In the genomic region with DNA sequence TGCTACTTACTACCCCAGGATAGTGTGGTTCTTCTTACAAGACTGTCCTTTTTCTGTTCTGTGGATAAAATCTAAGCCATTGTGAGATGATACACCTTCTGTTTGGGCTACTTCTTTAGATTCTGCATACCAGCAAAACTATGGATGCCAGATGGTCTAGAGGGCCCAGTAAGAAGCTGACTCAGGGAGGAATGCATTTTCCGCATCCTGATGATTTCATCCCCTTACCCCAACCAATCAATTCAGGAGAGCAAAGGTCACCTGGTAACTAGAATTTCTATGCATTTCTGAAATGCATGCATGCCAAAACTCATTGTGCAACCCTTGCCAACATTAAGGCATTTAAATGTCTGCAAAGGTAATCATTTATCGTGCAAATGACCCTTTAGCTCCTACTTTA, we compare ENCODE assay signal across 36 cellular contexts.
"Had no signal": no experiment of that assay in that cellular context is flagged by ENCODE, and none has a peak within 500 bp of the region (broad histone marks: within the 10 kb centered on the region; RNA-seq: fewer than 3 reads in every experiment).

No MANE protein-coding gene starts in this region.

- H3K36me3 Mint-ChIP-seq: activated CD4-positive, alpha-beta memory T cell treated with anti-CD3 and anti-CD28 coated beads for 36 hours; stimulated activated memory B cell treated with anti-CD40 and anti-IgM and Interleukin-4, amounts not matched to agents 10 μg/mL and 1 μg/mL and 100 μg/mL, for 72 hours had no signal

- H3K9me3 Mint-ChIP-seq: nephron had no signal

- H3K4me3 ChIP-seq: heart left ventricle, left ventricle myocardium inferior, lung, ovary, skin epidermis, upper lobe of left lung, vagina had no signal

- DNase-seq: activated CD4-positive, alpha-beta memory T cell treated with anti-CD3 and anti-CD28 coated beads for 36 hours; activated CD4-positive, alpha-beta T cell treated with anti-CD3 and anti-CD28 coated beads, Interleukin-2, amount 10 ng/mL, durations not matched to agents 24 days and 14 days; activated CD4-positive, CD25-positive, alpha-beta regulatory T cell treated with anti-CD3 and anti-CD28 coated beads, Interleukin-2, amount 50 U/mL, for 72 hours; activated CD8-positive, alpha-beta memory T cell treated with anti-CD3 and anti-CD28 coated beads, Interleukin-2, amount 50 U/mL, for 4 hours; activated gamma-delta T cell treated with Interleukin-2 at 50 U/mL for 16 hours; activated naive CD4-positive, alpha-beta T cell treated with anti-CD3 and anti-CD28 coated beads, Interleukin-2, amount 50 U/mL, for 16 hours; activated T-cell treated with anti-CD3 and anti-CD28 coated beads, Interleukin-2, amount 50 U/mL, for 4 hours; amniotic stem cell; endodermal cell; foreskin fibroblast; heart left ventricle; hypothalamus; islet precursor cell; left ventricle myocardium inferior; ovary; retina; stimulated activated CD4-positive, alpha-beta T cell treated with anti-CD3 and anti-CD28 coated beads, Interleukin-12 subunit alpha, Interleukin-12 subunit beta, amount 100 ng/mL, for 4 hours; stimulated activated CD4-positive, alpha-beta T cell treated with anti-CD3 and anti-CD28 coated beads, Interleukin-4, amount 100 ng/mL, for 1 hour; stimulated activated naive CD8-positive, alpha-beta T cell treated with anti-CD3 and anti-CD28 coated beads, Interleukin-15, amount 100 ng/mL, for 72 hours; substantia nigra; T1000; upper lobe of left lung; WERI-Rb-1 had no signal

- H3K36me3 ChIP-seq: heart left ventricle, left ventricle myocardium inferior, neutrophil, ovary, upper lobe of left lung, vagina, WERI-Rb-1 had no signal

- H3K27ac Mint-ChIP-seq: activated CD4-positive, alpha-beta memory T cell treated with anti-CD3 and anti-CD28 coated beads for 36 hours; activated CD4-positive, alpha-beta T cell treated with anti-CD3 and anti-CD28 coated beads, Interleukin-2, amount 10 ng/mL, durations not matched to agents 24 days and 14 days; activated T-helper 17 cell treated with anti-CD3 and anti-CD28 coated beads, Interleukin-2, amount 50 U/mL, for 72 hours; dendritic cell treated with granulocyte-macrophage colony-stimulating factor and Interleukin-4, amounts not matched to agents 40 ng/mL and 50 ng/mL, for 4 days; endodermal cell; nephron; progenitor cell of endocrine pancreas; stimulated activated memory B cell treated with anti-CD40 and anti-IgM and Interleukin-4, amounts not matched to agents 10 μg/mL and 1 μg/mL and 100 μg/mL, for 72 hours; stimulated activated naive CD8-positive, alpha-beta T cell treated with anti-CD3 and anti-CD28 coated beads, Interleukin-15, amount 100 ng/mL, for 72 hours; T-helper 1 cell treated with Interleukin-12 subunit alpha and Interleukin-12 subunit beta and Interleukin-4 antibody, amounts not matched to agents 30 μg/mL and 1 μg/mL, for 36 hours had no signal

- H3K4me1 ChIP-seq: heart left ventricle, left ventricle myocardium inferior, upper lobe of left lung, vagina had no signal

- H3K27ac ChIP-seq: heart left ventricle, left ventricle myocardium inferior, neutrophil, ovary, skin epidermis, upper lobe of left lung, vagina, WERI-Rb-1 had no signal

- H3K27me3 Mint-ChIP-seq: activated CD4-positive, alpha-beta memory T cell treated with anti-CD3 and anti-CD28 coated beads for 36 hours; activated CD4-positive, alpha-beta T cell treated with anti-CD3 and anti-CD28 coated beads, Interleukin-2, amount 10 ng/mL, durations not matched to agents 24 days and 14 days; activated T-helper 17 cell treated with anti-CD3 and anti-CD28 coated beads, Interleukin-2, amount 50 U/mL, for 72 hours; central memory CD8-positive, alpha-beta T cell; dendritic cell treated with granulocyte-macrophage colony-stimulating factor and Interleukin-4, amounts not matched to agents 40 ng/mL and 50 ng/mL, for 4 days; progenitor cell of endocrine pancreas; stimulated activated memory B cell treated with anti-CD40 and anti-IgM and Interleukin-4, amounts not matched to agents 10 μg/mL and 1 μg/mL and 100 μg/mL, for 72 hours; stimulated activated naive CD8-positive, alpha-beta T cell treated with anti-CD3 and anti-CD28 coated beads, Interleukin-15, amount 100 ng/mL, for 72 hours had no signal

- H3K4me3 Mint-ChIP-seq: activated CD4-positive, alpha-beta memory T cell treated with anti-CD3 and anti-CD28 coated beads for 36 hours; activated CD4-positive, alpha-beta T cell treated with anti-CD3 and anti-CD28 coated beads, Interleukin-2, amount 10 ng/mL, durations not matched to agents 24 days and 14 days; activated T-cell treated with anti-CD3 and anti-CD28 coated beads, Interleukin-2, amount 50 U/mL, for 4 hours; activated T-helper 17 cell treated with anti-CD3 and anti-CD28 coated beads, Interleukin-2, amount 50 U/mL, for 72 hours; central memory CD8-positive, alpha-beta T cell; dendritic cell treated with granulocyte-macrophage colony-stimulating factor and Interleukin-4, amounts not matched to agents 40 ng/mL and 50 ng/mL, for 4 days; endodermal cell; nephron; stimulated activated memory B cell treated with anti-CD40 and anti-IgM and Interleukin-4, amounts not matched to agents 10 μg/mL and 1 μg/mL and 100 μg/mL, for 72 hours; stimulated activated naive CD8-positive, alpha-beta T cell treated with anti-CD3 and anti-CD28 coated beads, Interleukin-15, amount 100 ng/mL, for 72 hours; T-helper 1 cell treated with Interleukin-12 subunit alpha and Interleukin-12 subunit beta and Interleukin-4 antibody, amounts not matched to agents 30 μg/mL and 1 μg/mL, for 36 hours had no signal

- H3K27me3 ChIP-seq: heart left ventricle, neutrophil, ovary, upper lobe of left lung, vagina had no signal

- ATAC-seq: activated T-cell treated with anti-CD3 and anti-CD28 coated beads, Interleukin-2, amount 50 U/mL, for 4 hours; activated T-helper 17 cell treated with anti-CD3 and anti-CD28 coated beads, Interleukin-2, amount 50 U/mL, for 72 hours; esophagus mucosa; heart left ventricle; sciatic nerve; stimulated activated memory B cell treated with anti-CD40 and anti-IgM and Interleukin-4, amounts not matched to agents 10 μg/mL and 1 μg/mL and 100 μg/mL, for 72 hours; stimulated activated naive CD8-positive, alpha-beta T cell treated with anti-CD3 and anti-CD28 coated beads, Interleukin-15, amount 100 ng/mL, for 72 hours had no signal

- H3K4me1 Mint-ChIP-seq: activated CD4-positive, alpha-beta T cell treated with anti-CD3 and anti-CD28 coated beads, Interleukin-2, amount 10 ng/mL, durations not matched to agents 24 days and 14 days; activated T-helper 17 cell treated with anti-CD3 and anti-CD28 coated beads, Interleukin-2, amount 50 U/mL, for 72 hours; central memory CD8-positive, alpha-beta T cell; nephron; stimulated activated memory B cell treated with anti-CD40 and anti-IgM and Interleukin-4, amounts not matched to agents 10 μg/mL and 1 μg/mL and 100 μg/mL, for 72 hours; stimulated activated naive CD8-positive, alpha-beta T cell treated with anti-CD3 and anti-CD28 coated beads, Interleukin-15, amount 100 ng/mL, for 72 hours had no signal
